32 cellular contexts compared by ENCODE assay signal in the genomic region with DNA sequence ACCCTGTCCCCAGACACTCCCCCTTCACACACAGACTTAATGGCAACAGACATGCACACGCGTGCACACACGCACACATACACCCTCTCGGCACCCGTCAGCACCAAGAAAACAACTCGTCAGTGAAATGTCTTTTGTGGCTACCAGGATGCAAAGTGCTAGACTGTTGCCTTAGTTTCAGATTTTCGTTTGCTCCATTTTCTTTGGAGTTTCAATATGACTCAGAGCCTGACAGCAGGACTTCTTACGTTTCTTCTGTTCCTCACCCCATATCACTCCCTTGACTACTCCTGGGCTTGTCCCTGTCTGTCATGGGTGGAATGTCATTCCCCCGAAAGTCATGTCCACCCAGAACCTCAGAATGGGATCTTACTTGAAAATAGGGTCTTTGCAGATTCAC.
"Had no signal": no experiment of that assay in that cellular context is flagged by ENCODE, and none has a peak within 500 bp of the region (broad histone marks: within the 10 kb centered on the region; RNA-seq: fewer than 3 reads in every experiment).

No MANE protein-coding gene starts in this region.

- H3K4me1 Mint-ChIP-seq: activated CD4-positive, alpha-beta T cell treated with anti-CD3 and anti-CD28 coated beads for 36 hours; activated CD4-positive, alpha-beta T cell treated with anti-CD3 and anti-CD28 coated beads, Interleukin-2, amount 10 ng/mL, durations not matched to agents 7 days and 5 days; WTC11 had no signal

- H3K27ac Mint-ChIP-seq: activated CD4-positive, alpha-beta T cell treated with anti-CD3 and anti-CD28 coated beads for 36 hours; activated CD4-positive, alpha-beta T cell treated with anti-CD3 and anti-CD28 coated beads, Interleukin-2, amount 10 ng/mL, durations not matched to agents 7 days and 5 days; activated CD8-positive, alpha-beta T cell treated with anti-CD3 and anti-CD28 coated beads, Interleukin-2, amount 10 ng/mL, durations not matched to agents 7 days and 5 days; activated naive CD4-positive, alpha-beta T cell treated with anti-CD3 and anti-CD28 coated beads for 36 hours; activated naive CD4-positive, alpha-beta T cell treated with anti-CD3 and anti-CD28 coated beads, Interleukin-2, amount 50 U/mL, for 72 hours; activated T-helper 1 cell treated with anti-CD3 and anti-CD28 coated beads, Interleukin-12 subunit alpha, Interleukin-12 subunit beta, Interleukin-2, Interleukin-4 antibody, amounts not matched to agents 30 ng/mL and 10 ng/mL and 1 ng/mL, durations not matched to agents 14 hours and 24 hours and 36 hours; T-helper 1 cell treated with Interleukin-12 subunit alpha and Interleukin-12 subunit beta and Interleukin-4 antibody, amounts not matched to agents 30 μg/mL and 1 μg/mL, for 36 hours; T-helper 2 cell treated with Interferon-gamma antibody and Interleukin-4, amounts not matched to agents 5 μg/mL and 100 μg/mL, for 36 hours; WTC11 had no signal

- H3K27me3 ChIP-seq: adrenal gland, body of pancreas, breast epithelium, SJSA1 had no signal

- H3K4me3 ChIP-seq: adrenal gland, body of pancreas, breast epithelium, SJSA1 had no signal

- H3K4me1 ChIP-seq: adrenal gland, body of pancreas, breast epithelium, SJSA1 had no signal

- ATAC-seq: activated CD4-positive, alpha-beta T cell treated with anti-CD3 and anti-CD28 coated beads for 36 hours; activated CD4-positive, CD25-positive, alpha-beta regulatory T cell treated with anti-CD3 and anti-CD28 coated beads, Interleukin-2, amount 50 U/mL, for 24 hours; activated CD8-positive, alpha-beta T cell treated with anti-CD3 and anti-CD28 coated beads, Interleukin-2, amount 10 ng/mL, durations not matched to agents 7 days and 5 days; activated naive CD4-positive, alpha-beta T cell treated with anti-CD3 and anti-CD28 coated beads, Interleukin-2, amount 50 U/mL, for 72 hours; activated T-cell treated with anti-CD3 and anti-CD28 coated beads, Interleukin-2, amount 50 U/mL, for 4 hours; body of pancreas; Panc1; WTC11 had no signal

- H3K9me3 ChIP-seq: adrenal gland, body of pancreas, SJSA1, SK-N-SH had no signal

- H3K4me3 Mint-ChIP-seq: activated CD4-positive, alpha-beta T cell treated with anti-CD3 and anti-CD28 coated beads for 36 hours; activated CD4-positive, alpha-beta T cell treated with anti-CD3 and anti-CD28 coated beads, Interleukin-2, amount 10 ng/mL, durations not matched to agents 7 days and 5 days; activated CD8-positive, alpha-beta T cell treated with anti-CD3 and anti-CD28 coated beads, Interleukin-2, amount 10 ng/mL, durations not matched to agents 7 days and 5 days; activated naive CD4-positive, alpha-beta T cell treated with anti-CD3 and anti-CD28 coated beads for 36 hours; activated T-cell treated with anti-CD3 and anti-CD28 coated beads, Interleukin-2, amount 50 U/mL, for 4 hours; activated T-helper 1 cell treated with anti-CD3 and anti-CD28 coated beads, Interleukin-12 subunit alpha, Interleukin-12 subunit beta, Interleukin-2, Interleukin-4 antibody, amounts not matched to agents 30 ng/mL and 10 ng/mL and 1 ng/mL, durations not matched to agents 14 hours and 24 hours and 36 hours; T-helper 1 cell treated with Interleukin-12 subunit alpha and Interleukin-12 subunit beta and Interleukin-4 antibody, amounts not matched to agents 30 μg/mL and 1 μg/mL, for 36 hours; T-helper 2 cell treated with Interferon-gamma antibody and Interleukin-4, amounts not matched to agents 5 μg/mL and 100 μg/mL, for 36 hours; WTC11 had no signal

- H3K27me3 Mint-ChIP-seq: activated CD4-positive, alpha-beta T cell treated with anti-CD3 and anti-CD28 coated beads, Interleukin-2, amount 10 ng/mL, durations not matched to agents 7 days and 5 days had no signal

- DNase-seq: activated CD4-positive, alpha-beta T cell treated with anti-CD3 and anti-CD28 coated beads for 36 hours; activated CD4-positive, alpha-beta T cell treated with anti-CD3 and anti-CD28 coated beads, Interleukin-2, amount 10 ng/mL, durations not matched to agents 7 days and 5 days; activated CD4-positive, alpha-beta T cell treated with anti-CD3 and anti-CD28 coated beads, Interleukin-2, amount 50 U/mL, for 48 hours; activated CD8-positive, alpha-beta memory T cell treated with anti-CD3 and anti-CD28 coated beads, Interleukin-2, amount 50 U/mL, for 4 hours; activated CD8-positive, alpha-beta T cell treated with anti-CD3 and anti-CD28 coated beads, Interleukin-2, amount 10 ng/mL, durations not matched to agents 7 days and 5 days; activated gamma-delta T cell treated with Interleukin-2 at 50 U/mL for 16 hours; activated naive CD4-positive, alpha-beta T cell treated with anti-CD3 and anti-CD28 coated beads for 36 hours; activated T-cell treated with anti-CD3 and anti-CD28 coated beads for 4 hours; activated T-cell treated with anti-CD3 and anti-CD28 coated beads, Interleukin-2, amount 50 U/mL, for 4 hours; adrenal gland; body of pancreas; NCI-H1105; NCI-H1417 treated with DMSO at 0.1 percent for 48 hours; NCI-H187 treated with DMSO at 0.1 percent for 48 hours; NCI-H2081; NCI-H2171 treated with DMSO at 0.1 percent for 48 hours; NCI-H2227 treated with DMSO at 0.1 percent for 48 hours; NCI-H446; NCI-H524; NCI-H69; NCI-H82; SHP77 treated with DMSO at 0.1 percent for 48 hours; SK-N-SH had no signal

- H3K36me3 ChIP-seq: adrenal gland, breast epithelium, SJSA1 had no signal
